ENCODE assay signal across 12 cellular contexts in the genomic region with DNA sequence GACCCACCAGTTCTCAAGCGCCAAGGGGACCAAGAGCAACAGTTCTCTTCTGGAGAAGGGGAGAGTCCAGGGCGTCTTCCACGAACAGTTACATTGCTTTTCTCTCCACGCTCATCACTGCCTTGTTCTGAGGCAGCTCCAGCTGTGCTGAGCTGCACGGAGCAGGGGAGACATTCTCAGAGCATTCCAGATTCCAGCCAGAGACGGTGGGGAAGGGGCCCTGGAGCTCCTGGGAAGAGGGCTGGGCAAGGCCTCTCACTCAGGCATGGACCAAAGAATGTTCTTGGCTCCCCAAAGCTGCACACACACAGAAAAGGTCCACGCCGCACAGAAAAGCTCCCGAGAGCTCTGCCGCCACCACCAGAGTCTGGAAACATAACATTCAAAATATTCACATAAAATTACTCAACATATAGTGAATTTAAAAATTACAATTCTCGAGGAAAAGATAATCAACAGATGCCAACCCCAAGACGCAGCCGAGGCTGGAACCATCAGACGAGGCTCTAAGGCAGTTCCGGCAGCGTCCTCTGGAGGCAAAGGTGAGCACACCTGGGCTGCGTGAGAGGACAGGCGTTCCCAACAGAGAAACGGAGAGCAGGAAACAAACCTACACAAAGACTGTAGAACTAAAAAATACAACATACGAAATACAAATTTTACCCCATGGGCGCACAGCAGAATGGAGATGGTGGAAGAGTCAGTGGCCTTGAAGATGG. TPM values are rescaled to one million over a fixed set of nuclear protein-coding genes. Genes with fewer than 3 reads are reported as not detected.
DNase-seq lines count a peak whose midpoint lies in the region; ATAC-seq and TF ChIP-seq lines count a peak whose summit lies in the region.
"Had no signal": no experiment of that assay in that cellular context is flagged by ENCODE, and none has a peak within 500 bp of the region (broad histone marks: within the 10 kb centered on the region; RNA-seq: fewer than 3 reads in every experiment).

No MANE protein-coding gene starts in this region.

- no peak overlapping the region for H3K27ac Mint-ChIP-seq in glutamatergic neuron (ENCODE audit: unreplicated experiment)
- H3K27ac Mint-ChIP-seq: activated naive CD8-positive, alpha-beta T cell treated with anti-CD3 and anti-CD28 coated beads for 36 hours had no signal

- no peak for DNase-seq in GM10266 (ENCODE audit: extremely low spot score)
- DNase-seq in glutamatergic neuron: no peak
- DNase-seq in occipital lobe (lab: John Stamatoyannopoulos, UW): no peak
- DNase-seq in adrenal gland: no peak
- no peak for DNase-seq in SIG-M5 treated with dmso at 0.1 percent for 504 hours (lab: John Stamatoyannopoulos, UW; ENCODE audit: unreplicated experiment)
- DNase-seq: activated naive CD8-positive, alpha-beta T cell treated with anti-CD3 and anti-CD28 coated beads for 36 hours; testis had no signal

- peaks cover 9% of the 10 kb centered on the region for H3K27me3 Mint-ChIP-seq in glutamatergic neuron (ENCODE audit: unreplicated experiment)
- H3K27me3 Mint-ChIP-seq: activated naive CD8-positive, alpha-beta T cell treated with anti-CD3 and anti-CD28 coated beads for 36 hours had no signal

- H3K27ac ChIP-seq in 22Rv1 (no peak overlapping the region), OCI-LY1 (ENCODE audit: low read depth, low read length, poor library complexity, severe bottlenecking) (no peak overlapping the region), adrenal gland (no peak overlapping the region)
- H3K27ac ChIP-seq: heart left ventricle, testis had no signal

- no peak overlapping the region for H3K4me3 ChIP-seq in OCI-LY1 (ENCODE audit: low read depth, low read length, poor library complexity, severe bottlenecking)
- no peak overlapping the region for H3K4me3 ChIP-seq in adrenal gland
- H3K4me3 ChIP-seq: heart left ventricle, testis had no signal

- H2AFZ ChIP-seq in OCI-LY1 (ENCODE audit: low read length): no peak overlapping the region

- 69 to 72% (median 70%) methylated on average over 19 to 21 of the region's 21 CpGs for WGBS in adrenal gland, 4 donors

- H3K4me3 Mint-ChIP-seq in glutamatergic neuron (ENCODE audit: unreplicated experiment): no peak overlapping the region
- H3K4me3 Mint-ChIP-seq: activated naive CD8-positive, alpha-beta T cell treated with anti-CD3 and anti-CD28 coated beads for 36 hours had no signal

- H3K27me3 ChIP-seq in OCI-LY1 (ENCODE audit: insufficient read depth, low read length) (no peaks in the 10 kb centered on the region; the same call in 1 of the 2 replicates), adrenal gland (no peaks in the 10 kb centered on the region)
- H3K27me3 ChIP-seq: heart left ventricle, testis had no signal

- no peaks in the 10 kb centered on the region for H3K9me2 ChIP-seq in OCI-LY1 (ENCODE audit: low read depth, low read length)

- TF ChIP-seq CTCF in 22Rv1 (IDR thresholded peaks at IDR 0.05) (peak; percentile 91), GM10266 (IDR thresholded peaks at IDR 0.05; ENCODE audit: control insufficient read depth, insufficient read depth, low read depth, missing control alignments) (peak; percentile 15), OCI-LY1 (IDR thresholded peaks at IDR 0.05; ENCODE audit: low read length) (peak; percentile 66), glutamatergic neuron (IDR thresholded peaks at IDR 0.05; ENCODE audit: partially characterized antibody, unreplicated experiment) (peak; percentile 32), adrenal gland (IDR thresholded peaks at IDR 0.05) (no peak)

- no peaks in the 10 kb centered on the region for H3K4me1 Mint-ChIP-seq in glutamatergic neuron (ENCODE audit: low read depth, unreplicated experiment)

- H3K4me2 ChIP-seq in OCI-LY1 (ENCODE audit: low read length): peak overlapping the region; percentile 34; the same call in 1 of the 2 replicates

- no peaks in the 10 kb centered on the region for H3K79me2 ChIP-seq in OCI-LY1 (ENCODE audit: insufficient read depth, low read length)

- H4K20me1 ChIP-seq in OCI-LY1 (ENCODE audit: insufficient read depth, low read length): no peaks in the 10 kb centered on the region

- H3K9me3 ChIP-seq in OCI-LY1 (ENCODE audit: low read length): no peaks in the 10 kb centered on the region
- no peaks in the 10 kb centered on the region for H3K9me3 ChIP-seq in adrenal gland (replicated peaks in 1 of 3)
- H3K9me3 ChIP-seq: testis had no signal

- H3K4me1 ChIP-seq in OCI-LY1 (ENCODE audit: insufficient read depth, low read length, severe bottlenecking): no peaks in the 10 kb centered on the region
- H3K4me1 ChIP-seq in adrenal gland (replicated peaks in 1 of 2): no peaks in the 10 kb centered on the region

- H3K9ac ChIP-seq in OCI-LY1 (ENCODE audit: low read length): no peak overlapping the region

- peaks cover 13% of the 10 kb centered on the region for H3K9me3 Mint-ChIP-seq in glutamatergic neuron (ENCODE audit: unreplicated experiment)
- H3K9me3 Mint-ChIP-seq: activated naive CD8-positive, alpha-beta T cell treated with anti-CD3 and anti-CD28 coated beads for 36 hours had no signal

- no peaks in the 10 kb centered on the region for H3F3A ChIP-seq in OCI-LY1 (ENCODE audit: insufficient read depth, low read length)

- H3K36me3 Mint-ChIP-seq in glutamatergic neuron (ENCODE audit: unreplicated experiment): peaks cover 10% of the 10 kb centered on the region
- H3K36me3 Mint-ChIP-seq: activated naive CD8-positive, alpha-beta T cell treated with anti-CD3 and anti-CD28 coated beads for 36 hours had no signal

- intact Hi-C loops in adrenal gland (cut with DNase I): no loop called here

- H3K36me3 ChIP-seq in OCI-LY1 (ENCODE audit: insufficient read depth, low read length) (no peaks in the 10 kb centered on the region), adrenal gland (replicated peaks in 1 of 2) (no peaks in the 10 kb centered on the region)
- H3K36me3 ChIP-seq: heart left ventricle had no signal

- TF ChIP-seq POLR2A in adrenal gland (IDR thresholded peaks at IDR 0.05): no peak

- ATAC-seq in GM18502 (IDR thresholded peaks at IDR 0.05; ENCODE audit: poor library complexity, unreplicated experiment): no peak
- ATAC-seq: heart left ventricle had no signal

RNA-seq across cellular contexts. Expression of a gene that starts 40.5 kb away (rescaled TPM):
- total RNA-seq in glutamatergic neuron (ENCODE audit: unreplicated experiment) (77.7 TPM), occipital lobe (61.8 TPM), adrenal gland (10 to 100 TPM; 50.8 to 99.9 (median 74.1) TPM)
- polyA plus RNA-seq in adrenal gland: 10 to 100 TPM; 44.8 to 72.8 (median 63.7) TPM

RNA-seq across cellular contexts. Expression of a gene that starts 49.8 kb away (rescaled TPM):
- not detected for total RNA-seq in glutamatergic neuron (ENCODE audit: unreplicated experiment)
- not detected for total RNA-seq in occipital lobe
- total RNA-seq in adrenal gland: not detected
- not detected for polyA plus RNA-seq in adrenal gland
- total RNA-seq: activated naive CD8-positive, alpha-beta T cell treated with anti-CD3 and anti-CD28 coated beads for 36 hours; skeletal muscle tissue had no signal

RNA-seq across cellular contexts. Expression of a gene that starts 56.7 kb away (rescaled TPM):
- 63.5 TPM for total RNA-seq in glutamatergic neuron (ENCODE audit: unreplicated experiment)
- 46.3 TPM for total RNA-seq in occipital lobe
- total RNA-seq in adrenal gland: 10 to 100 TPM; 64.4 to 92.3 (median 80.2) TPM
- 10 to 100 TPM; 21.1 to 70.6 (median 36.4) TPM for polyA plus RNA-seq in adrenal gland

Comparison
In these comparisons a context has a peak if more than half of its experiments do, and no peak if none do; other contexts are left out.
1. CTCF ChIP-seq: peak in 22Rv1 (single experiment), GM10266 (single experiment), OCI-LY1 (single experiment) and glutamatergic neuron (single experiment); none in adrenal gland (0 of 6).